ENCODE assay signal across 23 cellular contexts in the genomic region with DNA sequence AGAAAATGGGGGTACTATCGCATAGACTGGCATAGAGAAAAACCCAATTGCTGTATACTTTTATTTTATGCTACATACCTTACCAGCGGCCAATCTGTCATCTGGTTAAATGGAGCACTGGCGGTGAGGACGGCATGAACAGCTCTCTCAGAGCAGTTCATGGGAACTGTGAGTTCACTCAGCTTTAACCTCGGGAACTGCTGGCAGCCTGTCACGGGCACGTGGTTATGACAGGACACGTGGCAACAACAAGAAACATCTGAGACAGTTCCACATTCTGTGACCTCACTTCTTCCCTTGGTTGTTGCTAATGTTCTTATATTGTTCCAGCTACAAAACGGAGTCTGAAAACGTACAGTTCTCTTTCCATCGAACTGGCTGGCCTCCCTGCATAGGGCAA.
"Had no signal": no experiment of that assay in that cellular context is flagged by ENCODE, and none has a peak within 500 bp of the region (broad histone marks: within the 10 kb centered on the region; RNA-seq: fewer than 3 reads in every experiment).

No MANE protein-coding gene starts in this region.

- DNase-seq: activated CD4-positive, alpha-beta T cell treated with anti-CD3 and anti-CD28 coated beads for 4 hours; activated CD4-positive, alpha-beta T cell treated with anti-CD3 and anti-CD28 coated beads, Interleukin-2, amount 50 U/mL, for 4 hours; activated effector memory CD4-positive, alpha-beta T cell treated with Interleukin-2 at 50 U/mL for 16 hours; activated naive CD4-positive, alpha-beta T cell treated with Interleukin-2 at 50 U/mL for 16 hours; activated T-cell treated with anti-CD3 and anti-CD28 coated beads for 4 hours; effector memory CD8-positive, alpha-beta T cell; glutamatergic neuron; islet precursor cell; left colon; stimulated activated CD4-positive, alpha-beta T cell treated with anti-CD3 and anti-CD28 coated beads, Interleukin-4, amount 100 ng/mL, for 4 hours; stimulated activated CD8-positive, alpha-beta memory T cell treated with anti-CD3 and anti-CD28 coated beads, Interleukin-4, amount 100 ng/mL, for 48 hours; stimulated activated naive CD8-positive, alpha-beta T cell treated with anti-CD3 and anti-CD28 coated beads, Interleukin-15, amount 100 ng/mL, for 72 hours; T-helper 9 cell had no signal

- H3K4me3 ChIP-seq: esophagus muscularis mucosa, hepatocyte, mucosa of descending colon, skin epidermis, vagina had no signal

- H3K36me3 ChIP-seq: esophagus muscularis mucosa, neutrophil, vagina had no signal

- ATAC-seq: effector memory CD8-positive, alpha-beta T cell; left colon; mucosa of descending colon; natural killer cell treated with Interleukin-12 subunit alpha and Interleukin-12 subunit beta and Interleukin-15 and Interleukin-18, amount 100 ng/mL, for 72 hours; sciatic nerve; stimulated activated memory B cell treated with anti-CD40 and anti-IgM and Interleukin-4, amounts not matched to agents 10 μg/mL and 1 μg/mL and 100 μg/mL, for 72 hours; stimulated activated naive CD8-positive, alpha-beta T cell treated with anti-CD3 and anti-CD28 coated beads, Interleukin-15, amount 100 ng/mL, for 72 hours had no signal

- H3K9me3 ChIP-seq: mucosa of descending colon, neutrophil, vagina had no signal

- H3K27me3 ChIP-seq: esophagus muscularis mucosa, hepatocyte, neutrophil, vagina had no signal

- H3K4me1 ChIP-seq: vagina had no signal

- H3K27ac ChIP-seq: esophagus muscularis mucosa, hepatocyte, neutrophil, skin epidermis, vagina, VCaP had no signal
